23 cellular contexts compared by ENCODE assay signal in the genomic region with DNA sequence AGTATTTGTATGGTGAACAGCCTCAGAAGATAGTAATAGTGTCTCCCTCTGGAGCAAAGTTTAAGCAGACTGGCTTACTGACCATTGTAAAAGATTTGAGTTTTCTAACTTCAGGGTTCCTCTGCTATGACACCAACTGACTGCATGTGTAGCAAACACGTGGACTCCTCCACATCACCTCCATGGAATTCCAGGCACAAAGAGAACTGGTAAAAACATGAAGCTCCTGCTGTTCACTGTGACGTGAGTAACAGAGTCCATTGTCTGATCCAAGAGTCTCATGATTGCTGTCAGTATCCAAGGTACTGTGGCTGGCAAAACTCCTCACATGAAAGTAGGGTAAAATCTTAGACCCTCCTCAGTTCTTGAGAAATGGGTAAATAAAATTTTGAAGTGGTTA.
DNase-seq lines count a peak whose midpoint lies in the region; ATAC-seq and TF ChIP-seq lines count a peak whose summit lies in the region.
"Had no signal": no experiment of that assay in that cellular context is flagged by ENCODE, and none has a peak within 500 bp of the region (broad histone marks: within the 10 kb centered on the region; RNA-seq: fewer than 3 reads in every experiment).

No MANE protein-coding gene starts in this region.

- peak overlapping the region; percentile 58; the same call in 1 of the 2 replicates for H4K5ac ChIP-seq in IMR-90 (ENCODE audit: low read depth, low read length)

- H3K36me3 ChIP-seq in IMR-90 (ENCODE audit: control insufficient read depth, insufficient read depth, low read length) (no peaks in the 10 kb centered on the region), brain microvascular endothelial cell (replicated peaks) (no peaks in the 10 kb centered on the region), right lobe of liver (no peaks in the 10 kb centered on the region)
- H3K36me3 ChIP-seq: heart left ventricle, pancreas, stomach, upper lobe of right lung, WERI-Rb-1 had no signal

- no peak overlapping the region for H2AK5ac ChIP-seq in IMR-90 (ENCODE audit: low read depth, low read length)

- no peaks in the 10 kb centered on the region for H3K27me3 ChIP-seq in IMR-90 (ENCODE audit: control insufficient read depth, insufficient read depth, low read length)
- no peaks in the 10 kb centered on the region for H3K27me3 ChIP-seq in brain microvascular endothelial cell (replicated peaks)
- no peaks in the 10 kb centered on the region for H3K27me3 ChIP-seq in right lobe of liver
- H3K27me3 ChIP-seq: body of pancreas, pancreas, stomach, upper lobe of right lung had no signal

- no peaks in the 10 kb centered on the region for H4K20me1 ChIP-seq in IMR-90 (ENCODE audit: insufficient read depth, low read length)

- H2BK5ac ChIP-seq in IMR-90 (ENCODE audit: low read depth, low read length, poor library complexity, severe bottlenecking): peak overlapping the region; percentile 65

- TF ChIP-seq POLR2A in IMR-90 (IDR thresholded peaks at IDR 0.05; ENCODE audit: low read depth, low read length): no peak
- no peak for TF ChIP-seq POLR2A in right lobe of liver (IDR thresholded peaks at IDR 0.05)

- CTCF ChIA-PET in IMR-90 (lab: Yijun Ruan, JAX): no interaction called here

- 0 out of 2 replicates have a peak overlapping the region, but pooled peaks have one; percentile 47 for H4K91ac ChIP-seq in IMR-90 (ENCODE audit: insufficient read depth, low read depth, low read length)

- H2AK9ac ChIP-seq in IMR-90 (replicated peaks; ENCODE audit: low read depth, low read length, poor library complexity): no peak overlapping the region

- peaks cover 6% of the 10 kb centered on the region; the same call in 1 of the 2 replicates for H3K9me1 ChIP-seq in IMR-90 (ENCODE audit: insufficient read depth, low read length)

- 0 out of 2 replicates have a peak overlapping the region, but pooled peaks have one; percentile 10 for H3K14ac ChIP-seq in IMR-90 (replicated peaks; ENCODE audit: low read depth, low read length)

- in situ Hi-C loops in IMR-90 (cut with MboI; ENCODE audit: low sequenced_read_pairs) (no loop called here), brain microvascular endothelial cell (cut with HindIII; ENCODE audit: low pct_ligation_motif_present, low sequenced_read_pairs) (no loop called here)

- DNase-seq in AG09309 (ENCODE audit: low read depth) (peak; percentile 38), IMR-90 (peak; percentile 85), brain microvascular endothelial cell (peak; percentile 65), iris pigment epithelial cell (ENCODE audit: low read depth) (peak; percentile 48), right lobe of liver (no peak), HUDEP-2 (lab: John Stamatoyannopoulos, UW; ENCODE audit: unreplicated experiment in 76 of 76) (no peak), UCSD-AML1 (lab: John Stamatoyannopoulos, UW; ENCODE audit: unreplicated experiment) (no peak)
- no peak for DNase-seq in activated naive CD4-positive, alpha-beta T cell treated with Interleukin-2 at 50 U/mL for 16 hours
- DNase-seq: activated CD4-positive, alpha-beta memory T cell treated with anti-CD3 and anti-CD28 coated beads, Interleukin-2, amount 10 ng/mL, durations not matched to agents 7 days and 5 days; activated T-cell treated with anti-CD3 and anti-CD28 coated beads, Interleukin-2, amount 50 U/mL, for 1 hour; AML-193; body of pancreas; Caco-2; GDM1; heart left ventricle; naive B cell; NCI-H1694; NCI-H226; pancreas; stomach; upper lobe of right lung; WERI-Rb-1 had no signal

- dilution Hi-C loops in IMR-90 (cut with HindIII; ENCODE audit: low sequenced_read_pairs, unreplicated experiment): no loop called here

- peak overlapping the region; percentile 6; the same call in 1 of the 2 replicates for H2BK120ac ChIP-seq in IMR-90 (ENCODE audit: low read depth, low read length)

- H2BK15ac ChIP-seq in IMR-90 (ENCODE audit: low read depth, low read length): 0 out of 3 replicates have a peak overlapping the region, but pooled peaks have one; percentile 12

- peaks cover 4% of the 10 kb centered on the region for H3K4me1 ChIP-seq in IMR-90 (ENCODE audit: control insufficient read depth, insufficient read depth, low read length)
- no peaks in the 10 kb centered on the region for H3K4me1 ChIP-seq in right lobe of liver
- H3K4me1 ChIP-seq: body of pancreas, Caco-2, pancreas, stomach, upper lobe of right lung had no signal

- POLR2A ChIA-PET in IMR-90 (lab: Charles Lee; ENCODE audit: unreplicated experiment): no interaction called here

- no peaks in the 10 kb centered on the region for H3K9me3 ChIP-seq in IMR-90 (ENCODE audit: control insufficient read depth, insufficient read depth, low read length)
- no peaks in the 10 kb centered on the region for H3K9me3 ChIP-seq in right lobe of liver
- H3K9me3 ChIP-seq: body of pancreas, Caco-2, heart left ventricle, pancreas, stomach, upper lobe of right lung had no signal

- peak overlapping the region in 1 of 2 experiments; percentile 22; a peak in 2 of 4 replicates for H4K8ac ChIP-seq in IMR-90 (ENCODE audit: low read depth in 2 of 2, low read length in 2 of 2)

- H3K23ac ChIP-seq in IMR-90 (ENCODE audit: low read depth, low read length): no peak overlapping the region

- TF ChIP-seq RAD21 in IMR-90 (IDR thresholded peaks at IDR 0.05; ENCODE audit: low read length): no peak

- H3K4me3 ChIP-seq in AG09309 (ENCODE audit: control insufficient read depth, low read depth, low read length): no peak overlapping the region
- no peak overlapping the region for H3K4me3 ChIP-seq in IMR-90 (ENCODE audit: insufficient read depth, low read depth, low read length)
- H3K4me3 ChIP-seq in brain microvascular endothelial cell (ENCODE audit: low read depth, low read length): no peak overlapping the region
- H3K4me3 ChIP-seq in right lobe of liver: no peak overlapping the region
- H3K4me3 ChIP-seq: body of pancreas, heart left ventricle, lung, pancreas, stomach, upper lobe of right lung had no signal

- peak overlapping the region; percentile 55; the same call in 1 of the 2 replicates for H3K18ac ChIP-seq in IMR-90 (ENCODE audit: low read depth, low read length)

- no peak overlapping the region for H2AFZ ChIP-seq in IMR-90 (replicated peaks; ENCODE audit: low read length, poor library complexity)

- no peaks in the 10 kb centered on the region for H3K79me1 ChIP-seq in IMR-90 (ENCODE audit: low read depth in 1 of 2, low read length in 2 of 2)

- no peak overlapping the region for H3K56ac ChIP-seq in IMR-90 (ENCODE audit: extremely low read depth, insufficient read depth, low read length)

- TF ChIP-seq CTCF in AG09309 (IDR thresholded peaks at IDR 0.05; ENCODE audit: control insufficient read depth, insufficient read depth, low read depth, low read length, missing control alignments) (no peak), IMR-90 (conservative IDR thresholded peaks at IDR 0.05; ENCODE audit: low read depth, low read length) (no peak), brain microvascular endothelial cell (IDR thresholded peaks at IDR 0.05; ENCODE audit: low read depth, low read length, missing control alignments) (no peak), right lobe of liver (IDR thresholded peaks at IDR 0.05) (no peak)

- WGBS in IMR-90 (ENCODE audit: extremely low coverage in 2 of 2, insufficient read length in 1 of 2), 2 experiments: no CpG with 5 or more reads among the region's 2 CpGs
- WGBS in right lobe of liver (ENCODE audit: insufficient coverage, low coverage, low lambda C conversion rate, missing lambda C conversion rate): 66% methylated on average over 2 of the region's 2 CpGs

- peak overlapping the region; percentile 20; the same call in 1 of the 2 replicates for H3K4ac ChIP-seq in IMR-90 (ENCODE audit: low read depth, low read length)

- intact Hi-C loops in IMR-90 (cut with micrococcal nuclease) (no loop called here), right lobe of liver (cut with DNase I) (no loop called here)

- no TSS peak for BruUV-seq in IMR-90 (replicated peaks; lab: Mats Ljungman, UMichigan)

- H2BK20ac ChIP-seq in IMR-90 (ENCODE audit: low read depth, low read length): peak overlapping the region; percentile 80; the same call in 1 of the 2 replicates

- no peak overlapping the region for H3K9ac ChIP-seq in IMR-90 (ENCODE audit: low read depth, low read length)

- ATAC-seq in IMR-90 (ENCODE audit: low read depth) (peak; percentile 54; the same call in 1 of the 2 replicates), right lobe of liver (no peak)
- ATAC-seq: body of pancreas, heart left ventricle, pancreas, upper lobe of right lung had no signal

- H3K27ac ChIP-seq in IMR-90 (ENCODE audit: insufficient read depth, low read length): no peak overlapping the region
- no peak overlapping the region for H3K27ac ChIP-seq in brain microvascular endothelial cell
- no peak overlapping the region for H3K27ac ChIP-seq in right lobe of liver
- H3K27ac ChIP-seq: body of pancreas, heart left ventricle, pancreas, stomach, upper lobe of right lung, WERI-Rb-1 had no signal

- peak overlapping the region; percentile 36; the same call in 1 of the 2 replicates for H3K4me2 ChIP-seq in IMR-90 (ENCODE audit: low read depth, low read length)

TF ChIP-seq in IMR-90, 13 proteins besides CTCF, POLR2A, EP300 and RAD21:
- TF ChIP-seq BHLHE40 (IDR thresholded peaks at IDR 0.05; ENCODE audit: low read depth, low read length): 0 out of 2 replicates have a peak, but pooled peaks have one; percentile 43
- TF ChIP-seq FOS (IDR thresholded peaks at IDR 0.05; ENCODE audit: low read depth, low read length): no peak
- TF ChIP-seq MAZ (IDR thresholded peaks at IDR 0.05; ENCODE audit: borderline replicate concordance, low read depth, low read length): no peak
- no peak for TF ChIP-seq RFX5 (IDR thresholded peaks at IDR 0.05; ENCODE audit: low read depth, low read length)

Comparison
In these comparisons a context has a peak if more than half of its experiments do, and no peak if none do; other contexts are left out.
1. DNase-seq: peak in AG09309 (single experiment), IMR-90 (single experiment), brain microvascular endothelial cell (single experiment) and iris pigment epithelial cell (single experiment); none in activated naive CD4-positive, alpha-beta T cell treated with Interleukin-2 at 50 U/mL for 16 hours (single experiment), right lobe of liver (0 of 3), HUDEP-2 (0 of 76) and UCSD-AML1 (single experiment).